8 cellular contexts compared by ENCODE assay signal in genomic region chr19:49453013-49453756, GRCh38. TPM values are rescaled to one million over a fixed set of nuclear protein-coding genes. Genes with fewer than 3 reads are reported as not detected.
DNase-seq lines count a peak whose midpoint lies in the region; ATAC-seq and TF ChIP-seq lines count a peak whose summit lies in the region.

Gene ALDH16A1, plus strand, starts transcription at chr19:49453225. Its CDS starts 107 bp downstream, at chr19:49453332.

- peak; percentile 9 for TF ChIP-seq POLR2A in testis (IDR thresholded peaks at IDR 0.05)

- H3K4me3 ChIP-seq in GM06990 (replicated peaks; ENCODE audit: low read depth, low read length) (peak within 1 kb of the TSS; percentile 86), testis (peak within 1 kb of the TSS; percentile 45 to 83)

- H3K36me3 Mint-ChIP-seq in activated naive CD4-positive, alpha-beta T cell treated with anti-CD3 and anti-CD28 coated beads, Interleukin-2, amount 50 U/mL, for 24 hours, result peaks cover 7% of the 10 kb centered on the region

- intact Hi-C loops in testis (cut with DNase I; ENCODE audit: low total_unique reads), result no loop called here

- peak; percentile 72 for ATAC-seq in HG02588 (IDR thresholded peaks at IDR 0.05; ENCODE audit: unreplicated experiment)
- ATAC-seq in SK-N-SH treated with all-trans-retinoic acid at 6 μM for 48 hours, result peak; percentile 93
- ATAC-seq in omental fat pad (ENCODE audit: low FRiP score), result peak; percentile 94

- H3K36me3 ChIP-seq in GM06990 (ENCODE audit: control insufficient read depth, insufficient read depth, low read length) (peaks cover 5% of the 10 kb centered on the region), testis (ENCODE audit: low read depth, missing control alignments) (no peaks in the 10 kb centered on the region)

- H3K4me1 ChIP-seq in testis, result peaks cover 4% of the 10 kb centered on the region

- H3K4me3 Mint-ChIP-seq in activated naive CD4-positive, alpha-beta T cell treated with anti-CD3 and anti-CD28 coated beads, Interleukin-2, amount 50 U/mL, for 24 hours, result peak within 1 kb of the TSS; percentile 94

- peak within 1 kb of the TSS; percentile 100 for H3K27ac Mint-ChIP-seq in activated naive CD4-positive, alpha-beta T cell treated with anti-CD3 and anti-CD28 coated beads, Interleukin-2, amount 50 U/mL, for 24 hours

- WGBS in testis, 2 donors, result 0 to 1% methylated on average over 21 to 65 of the region's 66 CpGs

- H3K9me3 ChIP-seq in testis, result no peaks in the 10 kb centered on the region

- DNase-seq in GM06990 (ENCODE audit: extremely low read depth, insufficient read length) (peak; percentile 99), NCI-H1092 (lab: John Stamatoyannopoulos, UW) (peak; percentile 94), globus pallidus (ENCODE audit: low spot score) (peak; percentile 98), omental fat pad (ENCODE audit: low spot score) (peak; percentile 88), testis (peak; percentile 99)

- TF ChIP-seq CTCF in GM06990 (IDR thresholded peaks at IDR 0.05; ENCODE audit: insufficient read depth, low read length, poor library complexity, severe bottlenecking) (no peak), omental fat pad (IDR thresholded peaks at IDR 0.05) (no peak), testis (IDR thresholded peaks at IDR 0.05) (no peak)

- peak within 1 kb of the TSS; percentile 94 to 96 for H3K27ac ChIP-seq in testis

- peaks cover 54% of the 10 kb centered on the region for H3K4me1 Mint-ChIP-seq in activated naive CD4-positive, alpha-beta T cell treated with anti-CD3 and anti-CD28 coated beads, Interleukin-2, amount 50 U/mL, for 24 hours

- no peaks in the 10 kb centered on the region for H3K9me3 Mint-ChIP-seq in activated naive CD4-positive, alpha-beta T cell treated with anti-CD3 and anti-CD28 coated beads, Interleukin-2, amount 50 U/mL, for 24 hours

- H3K27me3 Mint-ChIP-seq in activated naive CD4-positive, alpha-beta T cell treated with anti-CD3 and anti-CD28 coated beads, Interleukin-2, amount 50 U/mL, for 24 hours, result no peaks in the 10 kb centered on the region

- H3K27me3 ChIP-seq in GM06990 (replicated peaks; ENCODE audit: control insufficient read depth, insufficient read depth, low read length) (no peaks in the 10 kb centered on the region), testis (no peaks in the 10 kb centered on the region)

TF ChIP-seq in SK-N-SH treated with all-trans-retinoic acid at 6 μM for 48 hours, 23 proteins besides CTCF, POLR2A, EP300 and RAD21:
- TF ChIP-seq CSRNP3 (CRISPR knock-in tag; IDR thresholded peaks at IDR 0.05) (no peak), SNAI2 (CRISPR knock-in tag; IDR thresholded peaks at IDR 0.05) (no peak), ESRRG (CRISPR knock-in tag; IDR thresholded peaks at IDR 0.05) (0 out of 2 replicates have a peak, but pooled peaks have one; percentile 45)

RNA-seq across cellular contexts. Expression of gene ALDH16A1, which starts in this region (rescaled TPM):
- total RNA-seq in omental fat pad (10 to 100 TPM; 20.3 to 48.1 (median 34.6) TPM), testis (10 to 100 TPM; 22.4 to 24.7 TPM)
- polyA plus RNA-seq in testis (ENCODE audit: insufficient read depth, low read depth, low replicate concordance), result 8.5 TPM

Comparison
In these comparisons a context has a peak if more than half of its experiments do, and no peak if none do; other contexts are left out.
1. Peak in every context shown above with its lines: DNase-seq, ATAC-seq, H3K4me3 ChIP-seq and H3K27ac ChIP-seq.